Comparison of ENCODE assay signal across 14 cellular contexts in genomic region chr20:33233129-33233774, GRCh38. TPM values are rescaled to one million over a fixed set of nuclear protein-coding genes. Genes with fewer than 3 reads are reported as not detected.
DNase-seq lines count a peak whose midpoint lies in the region; ATAC-seq, FAIRE-seq and TF ChIP-seq lines count a peak whose summit lies in the region.
"Had no signal": no experiment of that assay in that cellular context is flagged by ENCODE, and none has a peak within 500 bp of the region (broad histone marks: within the 10 kb centered on the region; RNA-seq: fewer than 3 reads in every experiment).

No MANE protein-coding gene starts in this region.

- H3K36me3 ChIP-seq in BE2C (no peaks in the 10 kb centered on the region), iPS DF 6.9 (ENCODE audit: control insufficient read depth, insufficient read depth, low read length) (no peaks in the 10 kb centered on the region), testis (ENCODE audit: low read depth, missing control alignments) (no peaks in the 10 kb centered on the region), heart left ventricle (no peaks in the 10 kb centered on the region)
- H3K36me3 ChIP-seq: Peyer's patch had no signal

- H3K27me3 ChIP-seq in BE2C (peaks cover 19% of the 10 kb centered on the region), iPS DF 6.9 (ENCODE audit: control insufficient read depth, insufficient read depth, low read length) (no peaks in the 10 kb centered on the region), testis (no peaks in the 10 kb centered on the region), heart left ventricle (peaks cover 0 to 59% (median 4%) of the 10 kb centered on the region in 9 donors)
- H3K27me3 ChIP-seq: Peyer's patch had no signal

- ATAC-seq in GM21529 (IDR thresholded peaks at IDR 0.05; ENCODE audit: unreplicated experiment) (no peak), heart left ventricle (no peak)
- ATAC-seq: T-cell had no signal

- no peaks in the 10 kb centered on the region for H3K9me3 ChIP-seq in BE2C
- no peaks in the 10 kb centered on the region for H3K9me3 ChIP-seq in iPS DF 6.9 (ENCODE audit: control insufficient read depth, insufficient read depth, low read length)
- no peaks in the 10 kb centered on the region for H3K9me3 ChIP-seq in testis
- H3K9me3 ChIP-seq in heart left ventricle: no peaks in the 10 kb centered on the region
- H3K9me3 ChIP-seq: Peyer's patch had no signal

- DNase-seq in BE2C: peak; percentile 30
- DNase-seq in D721Med (ENCODE audit: insufficient read length, low spot score): no peak
- peak; percentile 81 for DNase-seq in NCI-H82 (lab: John Stamatoyannopoulos, UW)
- DNase-seq in iPS DF 6.9 (ENCODE audit: low read depth, low spot score): peak; percentile 31
- DNase-seq in testis: no peak
- no peak for DNase-seq in heart left ventricle
- DNase-seq: activated CD4-positive, CD25-positive, alpha-beta regulatory T cell treated with anti-CD3 and anti-CD28 coated beads, Interleukin-2, amount 50 U/mL, for 72 hours; activated T-cell treated with anti-CD3 and anti-CD28 coated beads, Interleukin-2, amount 50 U/mL, for 1 hour; Peyer's patch; T-cell had no signal

- intact Hi-C loops in testis (cut with DNase I; ENCODE audit: low total_unique reads): no loop called here
- intact Hi-C loops in heart left ventricle (cut with DNase I): no loop called here

- no CpG with 5 or more reads among the region's 5 CpGs for WGBS in iPS DF 6.9 (ENCODE audit: insufficient coverage, insufficient read length)
- 49% methylated on average over 5 of the region's 5 CpGs for WGBS in testis, 2 donors
- WGBS in heart left ventricle, 4 donors: 16 to 27% (median 25%) methylated on average over 5 of the region's 5 CpGs

- H3K4me1 ChIP-seq in BE2C: no peaks in the 10 kb centered on the region
- no peaks in the 10 kb centered on the region for H3K4me1 ChIP-seq in iPS DF 6.9 (ENCODE audit: control insufficient read depth, insufficient read depth, low read length)
- no peaks in the 10 kb centered on the region for H3K4me1 ChIP-seq in testis
- no peaks in the 10 kb centered on the region for H3K4me1 ChIP-seq in heart left ventricle
- H3K4me1 ChIP-seq: Peyer's patch had no signal

- TF ChIP-seq POLR2A in testis (IDR thresholded peaks at IDR 0.05) (no peak), heart left ventricle (IDR thresholded peaks at IDR 0.05) (no peak)

- peak; percentile 52 for TF ChIP-seq CTCF in BE2C (IDR thresholded peaks at IDR 0.05; ENCODE audit: low read depth, low read length)
- TF ChIP-seq CTCF in D721Med (IDR thresholded peaks at IDR 0.05; ENCODE audit: insufficient read depth, missing control alignments): peak; percentile 40
- TF ChIP-seq CTCF in testis (IDR thresholded peaks at IDR 0.05): no peak
- no peak for TF ChIP-seq CTCF in heart left ventricle (IDR thresholded peaks at IDR 0.05)

- no peak for FAIRE-seq in D721Med (lab: Jason Lieb, UNC)

- H3K4me3 ChIP-seq in BE2C (ENCODE audit: low read depth, low read length) (no peak overlapping the region), iPS DF 6.9 (ENCODE audit: low read length) (no peak overlapping the region), testis (no peak overlapping the region), heart left ventricle (no peak overlapping the region)
- H3K4me3 ChIP-seq: Peyer's patch had no signal

- no peak overlapping the region for H3K27ac ChIP-seq in iPS DF 6.9 (ENCODE audit: low read length)
- no peak overlapping the region for H3K27ac ChIP-seq in testis
- H3K27ac ChIP-seq in heart left ventricle: no peak overlapping the region
- H3K27ac ChIP-seq: C4-2B, epithelial cell of prostate, Peyer's patch had no signal

RNA-seq across cellular contexts. Expression of gene BPIFA1, which starts 2.5 kb away (rescaled TPM):
- polyA plus RNA-seq in BE2C (2012; ENCODE audit: insufficient read depth, insufficient read length, low read depth): not detected
- total RNA-seq in testis: not detected
- 1.6 TPM for polyA plus RNA-seq in testis (ENCODE audit: insufficient read depth, low read depth, low replicate concordance)
- not detected for total RNA-seq in heart left ventricle
- polyA plus RNA-seq in heart left ventricle: not detected
- total RNA-seq: chondrocyte, Peyer's patch, T-cell had no signal

RNA-seq across cellular contexts. Expression of gene BPIFA3, which starts 16.1 kb away (rescaled TPM):
- polyA plus RNA-seq in BE2C (2012; ENCODE audit: insufficient read depth, insufficient read length, low read depth): not detected
- 100 to 1,000 TPM in 1 of 2 donors, 10 to 100 TPM in 1; 30.7 to 106 TPM for total RNA-seq in testis
- 147 TPM for polyA plus RNA-seq in testis (ENCODE audit: insufficient read depth, low read depth, low replicate concordance)
- total RNA-seq in heart left ventricle: not detected
- not detected for polyA plus RNA-seq in heart left ventricle
- total RNA-seq: chondrocyte, Peyer's patch, T-cell had no signal

RNA-seq across cellular contexts. Expression of gene BPIFB1, which starts 49.8 kb away (rescaled TPM):
- 0.23 TPM for polyA plus RNA-seq in BE2C (2012; ENCODE audit: insufficient read depth, insufficient read length, low read depth)
- total RNA-seq in testis: 1 to 10 TPM; 1.6 to 5.5 TPM
- 5.8 TPM for polyA plus RNA-seq in testis (ENCODE audit: insufficient read depth, low read depth, low replicate concordance)
- not detected for total RNA-seq in heart left ventricle
- polyA plus RNA-seq in heart left ventricle: under 1 TPM in 1 of 2 donors, not detected in 1; 0.04 TPM
- total RNA-seq: chondrocyte, Peyer's patch had no signal

Comparison
In these comparisons a context has a peak if more than half of its experiments do, and no peak if none do; other contexts are left out.
1. DNase-seq: peak in BE2C (single experiment), NCI-H82 (single experiment) and iPS DF 6.9 (single experiment); none in D721Med (single experiment), testis (single experiment) and heart left ventricle (0 of 5).
2. CTCF ChIP-seq: peak in BE2C (single experiment) and D721Med (single experiment); none in testis (0 of 3) and heart left ventricle (0 of 12).
3. RNA of gene BPIFA3, which starts 16.1 kb away (total RNA-seq): 30.7 to 106 TPM in testis; not detected in heart left ventricle; every median in the first group is over 10 times any median in the second.